In genomic region chr9:26755476-26755875, GRCh38 we compare ENCODE assay signal across 24 cellular contexts.
A peak's percentile ranks its signal among the peaks of the same experiment; 100 is the strongest.
DNase-seq lines count a peak whose midpoint lies in the region; ATAC-seq, FAIRE-seq and TF ChIP-seq lines count a peak whose summit lies in the region.
"Had no signal": no experiment of that assay in that cellular context is flagged by ENCODE, and none has a peak within 500 bp of the region (broad histone marks: within the 10 kb centered on the region; RNA-seq: fewer than 3 reads in every experiment).

No MANE protein-coding gene starts in this region.

- H4K5ac ChIP-seq in mesendoderm (ENCODE audit: low read length): no peak overlapping the region

- peaks cover 24% of the 10 kb centered on the region for H3K4me1 Mint-ChIP-seq in endodermal cell
- H3K4me1 Mint-ChIP-seq: CD4-positive, CD25-positive, alpha-beta regulatory T cell had no signal

- H3K27me3 Mint-ChIP-seq in endodermal cell (ENCODE audit: insufficient read depth): no peaks in the 10 kb centered on the region

- no peak for ATAC-seq in GM21825 (IDR thresholded peaks at IDR 0.05; ENCODE audit: unreplicated experiment)
- ATAC-seq: PC-3, Right ventricle myocardium inferior had no signal

- no peak overlapping the region for H3K56ac ChIP-seq in mesendoderm (ENCODE audit: low read length)

- no peak overlapping the region for H2BK120ac ChIP-seq in mesendoderm (ENCODE audit: low read depth, low read length)

- H3K27ac ChIP-seq in SJCRH30 (peak overlapping the region; percentile 73; the same call in 1 of the 2 replicates), endodermal cell (ENCODE audit: low read depth, low read length) (no peak overlapping the region), mesendoderm (ENCODE audit: low read depth, low read length) (no peak overlapping the region), brain microvascular endothelial cell (no peak overlapping the region)
- H3K27ac ChIP-seq: BLaER1, HL-60, SJSA1 had no signal

- no peaks in the 10 kb centered on the region for H3K36me3 ChIP-seq in SJCRH30
- H3K36me3 ChIP-seq in endodermal cell (ENCODE audit: control insufficient read depth, insufficient read depth, low read length): no peaks in the 10 kb centered on the region
- no peaks in the 10 kb centered on the region for H3K36me3 ChIP-seq in mesendoderm (ENCODE audit: control insufficient read depth, insufficient read depth, low read length)
- no peaks in the 10 kb centered on the region for H3K36me3 ChIP-seq in brain microvascular endothelial cell (replicated peaks)
- H3K36me3 ChIP-seq: BLaER1, SJSA1 had no signal

- H3K27me3 ChIP-seq in SJCRH30: no peaks in the 10 kb centered on the region
- H3K27me3 ChIP-seq in endodermal cell (ENCODE audit: control insufficient read depth, insufficient read depth, low read length, poor library complexity, severe bottlenecking): no peaks in the 10 kb centered on the region
- H3K27me3 ChIP-seq in mesendoderm (ENCODE audit: insufficient read depth, low read length, poor library complexity): no peaks in the 10 kb centered on the region
- H3K27me3 ChIP-seq in brain microvascular endothelial cell (replicated peaks): no peaks in the 10 kb centered on the region
- H3K27me3 ChIP-seq: BLaER1, SJSA1 had no signal

- H3K9me3 ChIP-seq in SJCRH30 (replicated peaks): no peaks in the 10 kb centered on the region
- H3K9me3 ChIP-seq in endodermal cell (ENCODE audit: control insufficient read depth, low read length): no peaks in the 10 kb centered on the region
- H3K9me3 ChIP-seq: BLaER1, SJSA1 had no signal

- no peaks in the 10 kb centered on the region for H3K36me3 Mint-ChIP-seq in endodermal cell (ENCODE audit: low read depth)
- H3K36me3 Mint-ChIP-seq: CD4-positive, CD25-positive, alpha-beta regulatory T cell had no signal

- peak; percentile 40 for FAIRE-seq in A204.1 (lab: Jason Lieb, UNC)

- no peak overlapping the region for H3K23ac ChIP-seq in mesendoderm (ENCODE audit: low read length)

- H3K4me3 ChIP-seq in SJCRH30 (peak overlapping the region; percentile 46), endodermal cell (ENCODE audit: low read length) (no peak overlapping the region), mesendoderm (ENCODE audit: low read length) (no peak overlapping the region), brain microvascular endothelial cell (ENCODE audit: low read depth, low read length) (no peak overlapping the region)
- H3K4me3 ChIP-seq: BLaER1, SJSA1 had no signal

- no peak for TF ChIP-seq CTCF in endodermal cell (conservative IDR thresholded peaks at IDR 0.05)
- TF ChIP-seq CTCF in brain microvascular endothelial cell (IDR thresholded peaks at IDR 0.05; ENCODE audit: low read depth, low read length, missing control alignments): no peak

- H3K4ac ChIP-seq in mesendoderm (ENCODE audit: low read depth, low read length): no peak overlapping the region

- H3K4me3 Mint-ChIP-seq in endodermal cell: no peak overlapping the region
- H3K4me3 Mint-ChIP-seq: CD4-positive, CD25-positive, alpha-beta regulatory T cell had no signal

- peaks cover 27% of the 10 kb centered on the region for H3K4me1 ChIP-seq in SJCRH30
- H3K4me1 ChIP-seq in endodermal cell (ENCODE audit: control insufficient read depth, insufficient read depth, low read length): peaks cover 10% of the 10 kb centered on the region
- H3K4me1 ChIP-seq in mesendoderm (ENCODE audit: control insufficient read depth, low read depth, low read length): no peaks in the 10 kb centered on the region
- H3K4me1 ChIP-seq: BLaER1, SJSA1 had no signal

- H3K79me2 ChIP-seq in mesendoderm (ENCODE audit: control insufficient read depth, insufficient read depth, low read length): no peaks in the 10 kb centered on the region

- no peak overlapping the region for H3K9ac ChIP-seq in endodermal cell (ENCODE audit: extremely low read depth, low read length, poor library complexity, severe bottlenecking)
- H3K9ac ChIP-seq in mesendoderm (ENCODE audit: low read length): no peak overlapping the region
- H3K9ac ChIP-seq: BLaER1 had no signal

- peak overlapping the region; percentile 39 for H4K8ac ChIP-seq in mesendoderm (ENCODE audit: low read depth, low read length)

- H3K18ac ChIP-seq in mesendoderm (ENCODE audit: low read length): peak overlapping the region; percentile 41

- no peak overlapping the region for H2BK15ac ChIP-seq in mesendoderm (replicated peaks; ENCODE audit: low read depth)

- no peaks in the 10 kb centered on the region for H3K79me1 ChIP-seq in mesendoderm (ENCODE audit: low read length)

- DNase-seq in SJCRH30 (no peak), endodermal cell (no peak), mesendoderm (no peak), brain microvascular endothelial cell (no peak), erythroblast (lab: John Stamatoyannopoulos, UW) (no peak)
- DNase-seq in stimulated activated CD4-positive, alpha-beta T cell treated with anti-CD3 and anti-CD28 coated beads, Interleukin-12 subunit alpha, Interleukin-12 subunit beta, amount 100 ng/mL, for 4 hours: no peak
- DNase-seq: CD4-positive, CD25-positive, alpha-beta regulatory T cell; DMS153; Karpas-422; NCI-H1092; NCI-H1417 treated with DMSO at 0.1 percent for 48 hours; NCI-H187; NCI-H2081 treated with DMSO at 0.1 percent for 48 hours; NCI-H2171; NCI-H524 treated with DMSO at 0.1 percent for 48 hours; NCI-H774; NK-92 treated with Interleukin-12 subunit alpha and Interleukin-12 subunit beta, amount 100 ng/mL, for 24 hours; PC-3 had no signal

- peak overlapping the region; percentile 38 for H3K27ac Mint-ChIP-seq in endodermal cell
- H3K27ac Mint-ChIP-seq: CD4-positive, CD25-positive, alpha-beta regulatory T cell had no signal

- in situ Hi-C loops in brain microvascular endothelial cell (cut with HindIII; ENCODE audit: low pct_ligation_motif_present, low sequenced_read_pairs): no loop called here

- TF ChIP-seq POLR2A in erythroblast (IDR thresholded peaks at IDR 0.05; ENCODE audit: low read length): no peak

- WGBS in endodermal cell (ENCODE audit: insufficient coverage in 1 of 2, insufficient read length in 1 of 2), 2 experiments: 82% methylated on average over 2 of the region's 2 CpGs; no CpG with 5 or more reads in 1 of the 2 experiments
- no CpG with 5 or more reads among the region's 2 CpGs for WGBS in mesendoderm (ENCODE audit: extremely low coverage, insufficient coverage, low lambda C conversion rate)

- H2BK5ac ChIP-seq in mesendoderm (ENCODE audit: low read length): no peak overlapping the region

- no peak overlapping the region for H3K4me2 ChIP-seq in mesendoderm (ENCODE audit: low read length)
- H3K4me2 ChIP-seq: BLaER1 had no signal

- H2AK5ac ChIP-seq in mesendoderm (ENCODE audit: low read length): no peak overlapping the region

- no peaks in the 10 kb centered on the region for H3K9me3 Mint-ChIP-seq in endodermal cell
